In the genomic region with DNA sequence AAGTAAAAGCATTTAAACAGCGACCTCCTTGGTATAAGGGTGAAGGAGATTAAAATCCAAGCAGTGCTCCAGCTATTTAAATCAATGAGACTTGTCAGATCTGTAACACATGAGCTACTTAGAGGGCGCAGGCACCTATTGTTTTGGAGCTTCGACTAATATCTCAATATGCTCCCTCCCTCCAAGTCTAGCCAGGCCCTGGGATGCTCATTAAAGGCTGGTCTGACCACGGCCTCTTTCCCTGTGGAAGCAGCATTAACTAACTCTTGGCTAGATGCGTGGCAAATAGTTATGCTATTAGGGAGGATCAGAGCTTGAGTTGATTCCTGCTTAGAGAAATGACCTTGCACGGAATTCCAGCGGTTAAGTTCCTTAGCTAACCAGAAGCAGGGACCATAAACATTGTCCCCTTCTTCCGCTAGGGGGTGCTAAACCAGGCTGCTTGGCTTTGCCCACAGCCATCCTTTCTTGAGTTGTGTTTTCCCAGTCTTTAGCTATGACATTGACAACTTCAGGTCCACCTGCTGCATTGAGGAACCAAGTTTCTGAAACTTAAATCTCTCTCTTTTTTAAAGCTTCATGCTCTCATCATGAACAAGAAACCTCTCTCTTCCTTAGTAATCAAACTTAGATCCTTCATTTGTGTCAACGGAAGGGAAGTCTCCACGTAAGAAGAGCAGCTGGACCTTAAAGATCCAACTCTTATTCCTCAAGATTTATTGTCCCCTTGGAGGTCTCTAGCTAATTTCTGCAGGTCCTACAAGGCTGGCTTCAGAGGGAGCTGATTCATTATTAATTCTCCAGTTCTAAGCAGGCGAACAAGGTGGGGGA, we compare ENCODE assay signal across 8 cellular contexts.
DNase-seq lines count a peak whose midpoint lies in the region; FAIRE-seq and TF ChIP-seq lines count a peak whose summit lies in the region.

No MANE protein-coding gene starts in this region.

- H2AFZ ChIP-seq in OCI-LY1 (ENCODE audit: low read length) = no peak overlapping the region
- H2AFZ ChIP-seq in endothelial cell of umbilical vein (ENCODE audit: low read depth, low read length) = no peak overlapping the region

- no peaks in the 10 kb centered on the region for H3K27me3 ChIP-seq in OCI-LY1 (ENCODE audit: insufficient read depth, low read length)
- H3K27me3 ChIP-seq in endothelial cell of umbilical vein (ENCODE audit: control insufficient read depth in 2 of 2, insufficient read depth in 2 of 2, low read length in 2 of 2) = peaks cover 4 to 9% of the 10 kb centered on the region in 2 experiments

- H3K9me3 ChIP-seq in HEK293 (ENCODE audit: control insufficient read depth, insufficient read depth, low read depth, low read length) = no peaks in the 10 kb centered on the region
- no peaks in the 10 kb centered on the region for H3K9me3 ChIP-seq in OCI-LY1 (ENCODE audit: low read length)
- no peaks in the 10 kb centered on the region for H3K9me3 ChIP-seq in endothelial cell of umbilical vein (replicated peaks; ENCODE audit: control insufficient read depth, insufficient read depth, low read length)

- FAIRE-seq in endothelial cell of umbilical vein (lab: Jason Lieb, UNC) = peak; percentile 72

- CTCF ChIA-PET in HEK293 (lab: Yijun Ruan, JAX) = interaction anchor here (0.6 to 2.6 kb wide), 23 partner anchors 10 to 1086 kb away, joined by 3 to 32 read pairs (median 5); no protein-coding TSS in a partner anchor
- CTCF ChIA-PET in endothelial cell of umbilical vein (lab: Charles Lee) = interaction anchor here (0.8 to 1.4 kb wide), 10 partner anchors 8 to 112 kb away, joined by 3 to 6 read pairs (median 3); no protein-coding TSS in a partner anchor

- TF ChIP-seq POLR2A in endothelial cell of umbilical vein (IDR thresholded peaks at IDR 0.05; ENCODE audit: low read depth, low read length) = no peak

- POLR2A ChIA-PET in HEK293 (lab: Yijun Ruan, JAX) = interaction anchor here (0.6 kb wide), 1 partner anchor 80 kb away, joined by 3 read pairs; a partner anchor contains a TSS
- POLR2A ChIA-PET in endothelial cell of umbilical vein (lab: Charles Lee) = no interaction called here

- DNase-seq in SHP77 (lab: John Stamatoyannopoulos, UW) (peak; percentile 15 to 38), SHP77 treated with DMSO at 0.1 percent for 48 hours (lab: John Stamatoyannopoulos, UW) (no peak), endothelial cell of umbilical vein (ENCODE audit: low read depth, low spot score) (peak; percentile 32), renal cortical epithelial cell (ENCODE audit: low read depth) (peak; percentile 43), epidermal melanocyte (ENCODE audit: insufficient read length, low spot score) (no peak), NCI-H2081 (lab: John Stamatoyannopoulos, UW) (no peak)

- dilution Hi-C loops in endothelial cell of umbilical vein (cut with MboI; ENCODE audit: extremely low pct_ligation_motif_present, low sequenced_read_pairs) = no loop called here

- H3K9me1 ChIP-seq in endothelial cell of umbilical vein (replicated peaks; ENCODE audit: control insufficient read depth, extremely low read depth, insufficient read depth, low read length) = no peaks in the 10 kb centered on the region

- H3K4me1 ChIP-seq in HEK293 (ENCODE audit: control insufficient read depth, insufficient read depth, low read length) = peaks cover 6% of the 10 kb centered on the region; the same call in 1 of the 2 replicates
- no peaks in the 10 kb centered on the region for H3K4me1 ChIP-seq in OCI-LY1 (ENCODE audit: insufficient read depth, low read length, severe bottlenecking)
- no peaks in the 10 kb centered on the region for H3K4me1 ChIP-seq in endothelial cell of umbilical vein (ENCODE audit: control insufficient read depth, extremely low read depth, insufficient read depth, low read length)

- no peak for TF ChIP-seq CTCF in HEK293 (tag by site-specific recombination; IDR thresholded peaks at IDR 0.05)
- peak; percentile 84 for TF ChIP-seq CTCF in OCI-LY1 (IDR thresholded peaks at IDR 0.05; ENCODE audit: low read length)
- TF ChIP-seq CTCF in endothelial cell of umbilical vein (IDR thresholded peaks at IDR 0.05; ENCODE audit: extremely low read depth in 1 of 2, insufficient read depth in 1 of 2, low read depth in 1 of 2, low read length in 2 of 2) = peak; percentile 65 to 77

- H3F3A ChIP-seq in OCI-LY1 (ENCODE audit: insufficient read depth, low read length) = no peaks in the 10 kb centered on the region

- H3K27ac ChIP-seq in HEK293 (ENCODE audit: extremely low read depth, low read depth, low read length) (peak overlapping the region; percentile 44; the same call in 1 of the 2 replicates), OCI-LY1 (ENCODE audit: low read depth, low read length, poor library complexity, severe bottlenecking) (no peak overlapping the region), endothelial cell of umbilical vein (ENCODE audit: insufficient read depth, low read depth, low read length) (no peak overlapping the region)

- H3K79me2 ChIP-seq in OCI-LY1 (ENCODE audit: insufficient read depth, low read length) = no peaks in the 10 kb centered on the region
- H3K79me2 ChIP-seq in endothelial cell of umbilical vein (ENCODE audit: control insufficient read depth, insufficient read depth, low read length) = no peaks in the 10 kb centered on the region

- BruUV-seq in endothelial cell of umbilical vein (replicated peaks; lab: Mats Ljungman, UMichigan) = no TSS peak

- H4K20me1 ChIP-seq in OCI-LY1 (ENCODE audit: insufficient read depth, low read length) (no peaks in the 10 kb centered on the region), endothelial cell of umbilical vein (replicated peaks; ENCODE audit: control insufficient read depth, extremely low read depth, insufficient read depth, low read length) (no peaks in the 10 kb centered on the region)

- H3K4me2 ChIP-seq in OCI-LY1 (ENCODE audit: low read length) (no peak overlapping the region), endothelial cell of umbilical vein (ENCODE audit: insufficient read depth, low read length) (no peak overlapping the region)

- no peaks in the 10 kb centered on the region for H3K9me2 ChIP-seq in OCI-LY1 (ENCODE audit: low read depth, low read length)

- H3K36me3 ChIP-seq in HEK293 (ENCODE audit: control insufficient read depth in 2 of 2, insufficient read depth in 1 of 2, low read length in 2 of 2) (no peaks in the 10 kb centered on the region), OCI-LY1 (ENCODE audit: insufficient read depth, low read length) (no peaks in the 10 kb centered on the region), endothelial cell of umbilical vein (ENCODE audit: control insufficient read depth in 2 of 2, extremely low read depth in 1 of 2, insufficient read depth in 2 of 2, low read length in 2 of 2) (no peaks in the 10 kb centered on the region)

- no peak overlapping the region for H3K4me3 ChIP-seq in HEK293 (ENCODE audit: low read depth, low read length)
- H3K4me3 ChIP-seq in OCI-LY1 (ENCODE audit: low read depth, low read length, poor library complexity, severe bottlenecking) = no peak overlapping the region
- no peak overlapping the region for H3K4me3 ChIP-seq in endothelial cell of umbilical vein (replicated peaks in 1 of 3; ENCODE audit: insufficient read depth in 1 of 3, low read depth in 1 of 3, low read length in 3 of 3)

- H3K9ac ChIP-seq in OCI-LY1 (ENCODE audit: low read length) = no peak overlapping the region
- H3K9ac ChIP-seq in endothelial cell of umbilical vein (replicated peaks; ENCODE audit: extremely low read depth, insufficient read depth, low read length) = no peak overlapping the region

- intact Hi-C loops in endothelial cell of umbilical vein (cut with micrococcal nuclease) = no loop called here

TF ChIP-seq in HEK293, 187 proteins besides CTCF, POLR2A, EP300 and RAD21:
- TF ChIP-seq ZNF626 (tag by site-specific recombination; IDR thresholded peaks at IDR 0.05) (no peak), ZBTB17 (tag by site-specific recombination; IDR thresholded peaks at IDR 0.05) (no peak)

TF ChIP-seq in endothelial cell of umbilical vein, 7 proteins besides CTCF, POLR2A, EP300 and RAD21:
- TF ChIP-seq JUN (IDR thresholded peaks at IDR 0.05; ENCODE audit: borderline replicate concordance, insufficient read depth, insufficient read length, low read depth) (no peak), POLR2AphosphoS5 (IDR thresholded peaks at IDR 0.05; ENCODE audit: insufficient read depth, low read depth, low read length) (no peak), MYC (IDR thresholded peaks at IDR 0.05; ENCODE audit: low read depth, low read length) (no peak), FOS (IDR thresholded peaks at IDR 0.05; ENCODE audit: borderline replicate concordance, insufficient read depth, low read length) (no peak), EZH2 (IDR thresholded peaks at IDR 0.05; ENCODE audit: borderline replicate concordance, low read depth, low read length, severe bottlenecking) (no peak), GATA2 (IDR thresholded peaks at IDR 0.05; ENCODE audit: insufficient read depth, insufficient read length, low read depth, low read length) (no peak)
- TF ChIP-seq, protein P1, sequence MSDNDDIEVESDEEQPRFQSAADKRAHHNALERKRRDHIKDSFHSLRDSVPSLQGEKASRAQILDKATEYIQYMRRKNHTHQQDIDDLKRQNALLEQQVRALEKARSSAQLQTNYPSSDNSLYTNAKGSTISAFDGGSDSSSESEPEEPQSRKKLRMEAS (IDR thresholded peaks at IDR 0.05; ENCODE audit: insufficient read depth, insufficient read length) = no peak

Comparison
In these comparisons a context has a peak if more than half of its experiments do, and no peak if none do; other contexts are left out.
1. DNase-seq: peak in SHP77 (2 of 2), endothelial cell of umbilical vein (single experiment) and renal cortical epithelial cell (single experiment); none in SHP77 treated with DMSO at 0.1 percent for 48 hours (single experiment), epidermal melanocyte (single experiment) and NCI-H2081 (0 of 2).